In the genomic region with DNA sequence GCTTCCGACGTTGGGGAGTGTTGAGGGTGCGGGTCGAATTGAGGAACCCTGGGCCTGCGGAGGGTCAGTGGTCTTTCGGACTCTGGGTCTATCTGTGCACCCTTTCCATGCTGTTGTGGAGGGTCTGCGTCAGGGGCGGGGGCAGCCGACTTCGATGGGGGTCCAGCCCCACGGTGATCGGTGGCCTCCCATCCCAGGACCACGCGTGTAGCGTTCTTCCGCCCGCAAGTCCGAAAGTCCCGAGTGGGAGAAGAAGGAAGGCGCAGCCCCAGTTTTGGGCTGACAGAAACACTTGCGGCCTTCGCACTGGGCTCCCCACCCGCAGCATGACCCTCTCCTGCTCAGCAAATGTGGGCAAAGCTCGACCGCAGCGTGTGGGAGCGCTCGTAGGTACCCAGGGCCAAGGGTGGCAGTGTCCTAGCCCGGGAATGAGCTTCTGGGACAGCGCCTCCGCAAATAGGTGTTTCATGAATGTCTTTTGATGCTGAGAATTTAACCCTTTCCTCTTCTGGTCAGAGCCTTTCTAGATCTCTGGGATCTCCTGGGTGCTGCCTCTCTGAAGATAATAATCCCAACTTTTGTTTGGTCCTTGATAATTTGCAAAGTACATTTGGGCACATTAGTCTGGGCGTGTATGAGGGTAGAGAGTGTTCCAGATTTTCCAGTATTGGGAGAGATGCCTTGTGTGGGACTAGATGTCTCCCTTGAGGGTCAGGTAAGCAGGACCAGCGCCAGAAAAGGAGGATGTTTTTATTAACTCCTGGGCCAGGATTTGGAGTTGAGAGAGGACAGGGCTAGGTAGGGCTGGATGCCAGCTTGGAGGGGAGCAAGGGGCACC, we compare ENCODE assay signal across 10 cellular contexts. TPM values are rescaled to one million over a fixed set of nuclear protein-coding genes. Genes with fewer than 3 reads are reported as not detected.
DNase-seq lines count a peak whose midpoint lies in the region; ATAC-seq, FAIRE-seq and TF ChIP-seq lines count a peak whose summit lies in the region.
"Had no signal": no experiment of that assay in that cellular context is flagged by ENCODE, and none has a peak within 500 bp of the region (broad histone marks: within the 10 kb centered on the region; RNA-seq: fewer than 3 reads in every experiment).

No MANE protein-coding gene starts in this region.

- H3K9ac ChIP-seq in BLaER1 treated with 17β-estradiol and CSF1 and Interleukin-3, amounts not matched to agents 10 nM and 100 nM, result peak overlapping the region in 5 of 11 experiments; percentile 30 to 68 (median 50); a peak in 9 of 22 replicates
- H3K9ac ChIP-seq in HUES48 (ENCODE audit: low read depth, low read length) (no peak overlapping the region), K562 (ENCODE audit: insufficient read depth in 1 of 2, low read depth in 2 of 2, low read length in 2 of 2) (peak overlapping the region in 1 of 2 experiments; percentile 86; a peak in 2 of 4 replicates)

- H3K9me1 ChIP-seq in K562 (ENCODE audit: control insufficient read depth, insufficient read depth, low read length), result no peaks in the 10 kb centered on the region

- H3K36me3 ChIP-seq in BLaER1 treated with 17β-estradiol and CSF1 and Interleukin-3, amounts not matched to agents 10 nM and 100 nM, result no peaks in the 10 kb centered on the region
- H3K36me3 ChIP-seq in HUES48 (ENCODE audit: control insufficient read depth, insufficient read depth, low read length) (no peaks in the 10 kb centered on the region), K562 (ENCODE audit: control insufficient read depth, insufficient read depth, low read length) (no peaks in the 10 kb centered on the region), muscle layer of duodenum (ENCODE audit: control insufficient read depth in 1 of 2, insufficient read depth in 2 of 2, low read length in 2 of 2) (no peaks in the 10 kb centered on the region), OCI-LY7 (ENCODE audit: insufficient read depth, low read length) (no peaks in the 10 kb centered on the region), tibial nerve (no peaks in the 10 kb centered on the region)
- H3K36me3 ChIP-seq: thoracic aorta had no signal

- peaks cover 62 to 93% (median 85%) of the 10 kb centered on the region in 10 experiments for H3K4me1 ChIP-seq in BLaER1 treated with 17β-estradiol and CSF1 and Interleukin-3, amounts not matched to agents 10 nM and 100 nM
- peaks cover 27% of the 10 kb centered on the region for H3K4me1 ChIP-seq in HUES48 (ENCODE audit: control insufficient read depth, insufficient read depth, low read length)
- H3K4me1 ChIP-seq in K562 (replicated peaks in 1 of 2; ENCODE audit: control insufficient read depth in 2 of 2, insufficient read depth in 2 of 2, low read length in 2 of 2), result peaks cover 12 to 64% of the 10 kb centered on the region in 2 experiments
- peaks cover 4 to 53% of the 10 kb centered on the region in 2 donors for H3K4me1 ChIP-seq in muscle layer of duodenum (ENCODE audit: control insufficient read depth in 1 of 2, insufficient read depth in 2 of 2, low read length in 2 of 2)
- H3K4me1 ChIP-seq in OCI-LY7 (ENCODE audit: insufficient read depth, low read length, poor library complexity, severe bottlenecking), result peaks cover 22% of the 10 kb centered on the region
- H3K4me1 ChIP-seq in tibial nerve, result peaks cover 0 to 62% (median 48%) of the 10 kb centered on the region in 4 donors

- POLR2A ChIA-PET in K562 (lab: Yijun Ruan, JAX) (interaction anchor here (1.1 kb wide), 1 partner anchor 32 kb away, joined by 3 read pairs; no protein-coding TSS in a partner anchor), OCI-LY7 (lab: Charles Lee) (no interaction called here)

- peaks cover 0 to 59% (median 29%) of the 10 kb centered on the region in 11 experiments; a peak in 15 of 22 replicates for H4K20me1 ChIP-seq in BLaER1 treated with 17β-estradiol and CSF1 and Interleukin-3, amounts not matched to agents 10 nM and 100 nM
- H4K20me1 ChIP-seq in K562 (replicated peaks; ENCODE audit: control insufficient read depth, insufficient read depth, low read length) (0 out of 2 replicates have a peak, but pooled peaks cover 4% of the 10 kb centered on the region), OCI-LY7 (ENCODE audit: insufficient read depth, low read length) (no peaks in the 10 kb centered on the region)

- no peaks in the 10 kb centered on the region for H3K9me3 ChIP-seq in BLaER1 treated with 17β-estradiol and CSF1 and Interleukin-3, amounts not matched to agents 10 nM and 100 nM (replicated peaks in 1 of 11)
- no peaks in the 10 kb centered on the region for H3K9me3 ChIP-seq in HUES48 (ENCODE audit: control insufficient read depth, insufficient read depth, low read length)
- no peaks in the 10 kb centered on the region for H3K9me3 ChIP-seq in K562 (replicated peaks; ENCODE audit: control insufficient read depth, insufficient read depth, low read depth, low read length)
- H3K9me3 ChIP-seq in muscle layer of duodenum (ENCODE audit: control insufficient read depth in 1 of 2, low read length in 2 of 2), result no peaks in the 10 kb centered on the region
- H3K9me3 ChIP-seq in OCI-LY7 (ENCODE audit: low read length), result no peaks in the 10 kb centered on the region
- H3K9me3 ChIP-seq in tibial nerve, result no peaks in the 10 kb centered on the region
- H3K9me3 ChIP-seq: thoracic aorta had no signal

- peak overlapping the region in 1 of 11 experiments; percentile 12; a peak in 1 of 22 replicates for H3K27ac ChIP-seq in BLaER1 treated with 17β-estradiol and CSF1 and Interleukin-3, amounts not matched to agents 10 nM and 100 nM
- H3K27ac ChIP-seq in HUES48 (ENCODE audit: low read depth, low read length) (no peak overlapping the region), K562 (ENCODE audit: extremely low read depth, low read depth, low read length) (no peak overlapping the region), muscle layer of duodenum (ENCODE audit: low read length) (no peak overlapping the region), OCI-LY7 (ENCODE audit: low read depth, low read length, poor library complexity, severe bottlenecking) (no peak overlapping the region), tibial nerve (no peak overlapping the region)
- H3K27ac ChIP-seq: thoracic aorta had no signal

- BruUV-seq in K562 (replicated peaks; lab: Mats Ljungman, UMichigan) (no TSS peak), OCI-LY7 (replicated peaks; lab: Mats Ljungman, UMichigan) (no TSS peak)

- peak; percentile 40 for FAIRE-seq in K562 (lab: Jason Lieb, UNC)

- peak overlapping the region; percentile 33 to 74 (median 61); a peak in 17 of 20 replicates for H3K4me3 ChIP-seq in BLaER1 treated with 17β-estradiol and CSF1 and Interleukin-3, amounts not matched to agents 10 nM and 100 nM
- H3K4me3 ChIP-seq in HUES48 (ENCODE audit: low read depth, low read length) (peak overlapping the region; percentile 61), K562 (no peak overlapping the region), muscle layer of duodenum (ENCODE audit: low read depth in 1 of 2, low read length in 2 of 2) (peak overlapping the region; percentile 11 to 54), OCI-LY7 (ENCODE audit: low read depth, low read length, poor library complexity, severe bottlenecking) (no peak overlapping the region), tibial nerve (peak overlapping the region in 1 of 4 donors; percentile 20)

- TF ChIP-seq POLR2A in K562 (conservative IDR thresholded peaks at IDR 0.05) (no peak), tibial nerve (IDR thresholded peaks at IDR 0.05) (no peak)

- no peak for DNase-seq in K562 (ENCODE audit: extremely low read depth in 1 of 4, low spot score in 3 of 4)
- DNase-seq in OCI-LY7 (ENCODE audit: low spot score), result no peak
- DNase-seq in KBM-7, result no peak
- no peak for DNase-seq in tibial nerve (ENCODE audit: low spot score in 2 of 2)
- DNase-seq: activated CD8-positive, alpha-beta memory T cell treated with anti-CD3 and anti-CD28 coated beads, Interleukin-2, amount 50 U/mL, for 4 hours had no signal

- CTCF ChIA-PET in K562 (lab: Yijun Ruan, JAX; ENCODE audit: low intra/inter-chr PET ratio), result no interaction called here
- CTCF ChIA-PET in OCI-LY7 (lab: Charles Lee; ENCODE audit: unreplicated experiment), result interaction anchor here (0.5 kb wide), 1 partner anchor 50 kb away, joined by 5 read pairs; no protein-coding TSS in a partner anchor

- H2AFZ ChIP-seq in K562 (ENCODE audit: low read depth, low read length), result peak overlapping the region; percentile 81; the same call in 1 of the 2 replicates
- H2AFZ ChIP-seq in OCI-LY7 (ENCODE audit: low read length), result no peak overlapping the region

- peak overlapping the region; percentile 90 to 100 (median 99) for H3K4me2 ChIP-seq in BLaER1 treated with 17β-estradiol and CSF1 and Interleukin-3, amounts not matched to agents 10 nM and 100 nM
- H3K4me2 ChIP-seq in K562 (ENCODE audit: insufficient read depth, low read length), result 0 out of 2 replicates have a peak overlapping the region, but pooled peaks have one; percentile 8
- no peak overlapping the region for H3K4me2 ChIP-seq in OCI-LY7 (ENCODE audit: low read length)

- no peaks in the 10 kb centered on the region for H3K79me2 ChIP-seq in K562 (ENCODE audit: control insufficient read depth, insufficient read depth, low read length)
- no peaks in the 10 kb centered on the region for H3K79me2 ChIP-seq in OCI-LY7 (ENCODE audit: insufficient read depth, low read depth, low read length)

- intact Hi-C loops in K562 (cut with micrococcal nuclease), result no loop called here
- intact Hi-C loops in OCI-LY7 (cut with micrococcal nuclease; ENCODE audit: unreplicated experiment), result no loop called here

- ATAC-seq in K562, result no peak
- ATAC-seq in HG03378 (IDR thresholded peaks at IDR 0.05; ENCODE audit: unreplicated experiment), result no peak

- H3K27me3 ChIP-seq in BLaER1 treated with 17β-estradiol and CSF1 and Interleukin-3, amounts not matched to agents 10 nM and 100 nM, result peaks cover 82 to 100% (median 91%) of the 10 kb centered on the region in 11 experiments
- H3K27me3 ChIP-seq in HUES48 (ENCODE audit: control insufficient read depth, insufficient read depth, low read length) (peaks cover 98% of the 10 kb centered on the region), K562 (ENCODE audit: control insufficient read depth in 2 of 2, insufficient read depth in 2 of 2, low read length in 2 of 2) (peaks cover 0 to 19% of the 10 kb centered on the region in 2 experiments; a peak in 2 of 5 replicates), muscle layer of duodenum (ENCODE audit: low read depth, low read length) (peaks cover 51% of the 10 kb centered on the region), tibial nerve (peaks cover 0 to 69% of the 10 kb centered on the region in 2 donors)

- TF ChIP-seq EP300 in K562 (IDR thresholded peaks at IDR 0.05; ENCODE audit: low read length) (no peak), tibial nerve (IDR thresholded peaks at IDR 0.05) (no peak)

- no peaks in the 10 kb centered on the region for H3K9me2 ChIP-seq in OCI-LY7 (ENCODE audit: insufficient read depth, low read length)

- no peak for TF ChIP-seq RAD21 in K562 (CRISPR knock-in tag; conservative IDR thresholded peaks at IDR 0.05 in 1 of 2, IDR thresholded peaks at IDR 0.05 in 1 of 2)

- WGBS in K562 (ENCODE audit: insufficient coverage, low coverage, missing lambda C conversion rate), result 66% methylated on average over 31 of the region's 33 CpGs
- WGBS in tibial nerve, 2 donors, result 33 to 38% methylated on average over 22 to 33 of the region's 33 CpGs

- in situ Hi-C loops in K562 (cut with MboI) (no loop called here), KBM-7 (cut with MboI; ENCODE audit: low pct_unique_long_range_greater_than_20kb, low sequenced_read_pairs) (no loop called here)

- no peak for TF ChIP-seq CTCF in K562 (IDR thresholded peaks at IDR 0.05 in 2 of 3, conservative IDR thresholded peaks at IDR 0.05 in 1 of 3; ENCODE audit: insufficient read depth in 2 of 3, low read depth in 1 of 3, low read length in 3 of 3)
- TF ChIP-seq CTCF in OCI-LY7 (conservative IDR thresholded peaks at IDR 0.05; ENCODE audit: low read length), result no peak
- no peak for TF ChIP-seq CTCF in tibial nerve (IDR thresholded peaks at IDR 0.05)

RNA-seq across cellular contexts. Expression of a gene that starts 2.3 kb away (rescaled TPM):
- 3.0 and 5.4 TPM in 2 replicates for total RNA-seq in K562 (2011; cell fraction: chromatin; rRNA removed; ENCODE audit: low replicate concordance)
- 5.5 and 6.0 TPM in 2 replicates for total RNA-seq in K562 (2011; cell fraction: nucleolus; rRNA removed)
- 2.8 and 3.7 TPM in 2 replicates for total RNA-seq in K562 (2011; cell fraction: nucleoplasm; rRNA removed)
- 0.59 and 0.78 TPM in 2 replicates for total RNA-seq in K562 (2014; rRNA removed)
- total RNA-seq in K562 (2014; rRNA removed; fragmentation: Illumina TruSeq; extraction: Trizol), result 0.26 and 0.40 TPM in 2 replicates
- total RNA-seq in K562 (2015; rRNA removed; fragmentation: Illumina TruSeq; extraction: Trizol), result 0.43 and 0.60 TPM in 2 replicates
- total RNA-seq in K562 (2021), result 1.1 and 1.3 TPM in 2 replicates
- polyA plus RNA-seq in K562 (2011; rRNA removed), result 0.40 and 0.77 TPM in 2 replicates
- polyA plus RNA-seq in K562 (2011; cell fraction: cytosol; rRNA removed), result 0.46 and 0.75 TPM in 2 replicates
- polyA plus RNA-seq in K562 (2011; cell fraction: nucleus; rRNA removed), result 2.3 and 2.4 TPM in 2 replicates
- polyA plus RNA-seq in K562 (2012), result 0.30 and 0.60 TPM in 2 replicates
- polyA plus RNA-seq in K562 (2014; fragmentation: Illumina TruSeq; extraction: Trizol), result 0.42 and 0.62 TPM in 2 replicates
- polyA plus RNA-seq in K562 (2014; fragmentation: Nextera tagmentation; extraction: Ambion mirVana), result under 1 TPM in 1 of 2 experiments, not detected in 1; 0.04 TPM
- polyA plus RNA-seq in K562 (2014; rRNA removed), result 0.30 and 0.89 TPM in 2 replicates
- 0.53 and 0.54 TPM in 2 replicates for polyA minus RNA-seq in K562 (2011; rRNA and poly(A)+ RNA removed)
- polyA minus RNA-seq in K562 (2011; cell fraction: cytosol; rRNA and poly(A)+ RNA removed), result 0.57 and 0.64 TPM in 2 replicates
- polyA minus RNA-seq in K562 (2011; cell fraction: nucleus; rRNA and poly(A)+ RNA removed), result 2.0 and 3.0 TPM in 2 replicates
- 0.19 TPM in 1 of 2 replicates, not detected in the other for total RNA-seq in OCI-LY7 (2014; rRNA removed; shearing (Covaris generic))
- total RNA-seq in OCI-LY7 (2022), result 0.15 TPM in 1 of 2 replicates, not detected in the other
- 10 to 100 TPM in 1 of 4 donors, 1 to 10 TPM in 3; 4.2 to 11.2 (median 7.1) TPM for total RNA-seq in tibial nerve

RNA-seq across cellular contexts. Expression of a gene that starts 26.4 kb away (rescaled TPM):
- total RNA-seq in K562 (2011; cell fraction: chromatin; rRNA removed; ENCODE audit: low replicate concordance), result 6.0 and 19.1 TPM in 2 replicates
- 22.9 and 29.7 TPM in 2 replicates for total RNA-seq in K562 (2011; cell fraction: nucleolus; rRNA removed)
- total RNA-seq in K562 (2011; cell fraction: nucleoplasm; rRNA removed), result 12.4 and 15.8 TPM in 2 replicates
- total RNA-seq in K562 (2014; rRNA removed) (33.2 and 36.8 TPM in 2 replicates), K562 (2014; rRNA removed; fragmentation: Illumina TruSeq; extraction: Trizol) (6.3 and 7.5 TPM in 2 replicates), K562 (2015; rRNA removed; fragmentation: Illumina TruSeq; extraction: Trizol) (0.19 and 0.47 TPM in 2 replicates), K562 (2021) (29.6 and 33.3 TPM in 2 replicates), OCI-LY7 (2022) (35.3 and 55.6 TPM in 2 replicates), tibial nerve (1 to 10 TPM in 1 of 4 donors, not detected in 3; 2.7 TPM)
- polyA plus RNA-seq in K562 (2011; rRNA removed) (7.1 and 16.0 TPM in 2 replicates), K562 (2014; fragmentation: Illumina TruSeq; extraction: Trizol) (15.1 and 32.3 TPM in 2 replicates), K562 (2014; fragmentation: Nextera tagmentation; extraction: Ambion mirVana) (1 to 10 TPM; 2.5 to 4.4 TPM), K562 (2014; rRNA removed) (33.6 and 39.0 TPM in 2 replicates)
- polyA plus RNA-seq in K562 (2011; cell fraction: cytosol; rRNA removed), result 20.6 and 22.9 TPM in 2 replicates
- 10.7 and 11.2 TPM in 2 replicates for polyA plus RNA-seq in K562 (2011; cell fraction: nucleus; rRNA removed)
- 2.9 and 41.9 TPM in 2 replicates for polyA plus RNA-seq in K562 (2012)
- 3.5 and 5.5 TPM in 2 replicates for polyA minus RNA-seq in K562 (2011; rRNA and poly(A)+ RNA removed)
- polyA minus RNA-seq in K562 (2011; cell fraction: cytosol; rRNA and poly(A)+ RNA removed), result 4.1 and 13.5 TPM in 2 replicates
- 5.0 and 7.7 TPM in 2 replicates for polyA minus RNA-seq in K562 (2011; cell fraction: nucleus; rRNA and poly(A)+ RNA removed)
- total RNA-seq in OCI-LY7 (2014; rRNA removed; shearing (Covaris generic)), result 40.4 and 41.4 TPM in 2 replicates

RNA-seq across cellular contexts. Expression of a gene that starts 32.6 kb away (rescaled TPM):
- total RNA-seq in K562 (2011; cell fraction: chromatin; rRNA removed; ENCODE audit: low replicate concordance), result 9.0 and 33.9 TPM in 2 replicates
- 25.9 and 30.9 TPM in 2 replicates for total RNA-seq in K562 (2011; cell fraction: nucleolus; rRNA removed)
- total RNA-seq in K562 (2011; cell fraction: nucleoplasm; rRNA removed), result 9.9 and 14.4 TPM in 2 replicates
- total RNA-seq in K562 (2014; rRNA removed), result 17.3 and 20.0 TPM in 2 replicates
- 4.3 and 5.3 TPM in 2 replicates for total RNA-seq in K562 (2014; rRNA removed; fragmentation: Illumina TruSeq; extraction: Trizol)
- 14.6 and 14.7 TPM in 2 replicates for total RNA-seq in K562 (2015; rRNA removed; fragmentation: Illumina TruSeq; extraction: Trizol)
- 19.9 and 20.8 TPM in 2 replicates for total RNA-seq in K562 (2021)
- polyA plus RNA-seq in K562 (2011; rRNA removed), result 5.9 and 9.0 TPM in 2 replicates
- 8.9 and 18.1 TPM in 2 replicates for polyA plus RNA-seq in K562 (2011; cell fraction: cytosol; rRNA removed)
- 9.1 and 13.6 TPM in 2 replicates for polyA plus RNA-seq in K562 (2011; cell fraction: nucleus; rRNA removed)
- polyA plus RNA-seq in K562 (2012), result 14.0 and 19.3 TPM in 2 replicates
- 9.5 and 11.8 TPM in 2 replicates for polyA plus RNA-seq in K562 (2014; fragmentation: Illumina TruSeq; extraction: Trizol)
- polyA plus RNA-seq in K562 (2014; fragmentation: Nextera tagmentation; extraction: Ambion mirVana), result under 1 TPM; 0.73 to 0.88 TPM
- polyA plus RNA-seq in K562 (2014; rRNA removed), result 8.5 and 9.9 TPM in 2 replicates
- polyA minus RNA-seq in K562 (2011; rRNA and poly(A)+ RNA removed), result 15.1 and 21.7 TPM in 2 replicates
- polyA minus RNA-seq in K562 (2011; cell fraction: cytosol; rRNA and poly(A)+ RNA removed), result 17.4 and 23.2 TPM in 2 replicates
- 7.5 and 10.6 TPM in 2 replicates for polyA minus RNA-seq in K562 (2011; cell fraction: nucleus; rRNA and poly(A)+ RNA removed)
- total RNA-seq in OCI-LY7 (2014; rRNA removed; shearing (Covaris generic)), result 24.5 and 26.2 TPM in 2 replicates
- 26.4 and 30.7 TPM in 2 replicates for total RNA-seq in OCI-LY7 (2022)
- total RNA-seq in tibial nerve, result 10 to 100 TPM; 22.2 to 29.2 (median 25.2) TPM

RNA-seq across cellular contexts. Expression of a gene that starts 52.8 kb away (rescaled TPM):
- 1.1 and 1.9 TPM in 2 replicates for total RNA-seq in K562 (2011; cell fraction: chromatin; rRNA removed; ENCODE audit: low replicate concordance)
- total RNA-seq in K562 (2011; cell fraction: nucleolus; rRNA removed), result 1.8 TPM in 2 replicates
- 1.0 and 1.1 TPM in 2 replicates for total RNA-seq in K562 (2011; cell fraction: nucleoplasm; rRNA removed)
- 2.0 and 2.2 TPM in 2 replicates for total RNA-seq in K562 (2014; rRNA removed)
- 0.73 and 1.1 TPM in 2 replicates for total RNA-seq in K562 (2014; rRNA removed; fragmentation: Illumina TruSeq; extraction: Trizol)
- total RNA-seq in K562 (2015; rRNA removed; fragmentation: Illumina TruSeq; extraction: Trizol), result 0.45 and 0.72 TPM in 2 replicates
- total RNA-seq in K562 (2021), result 1.9 and 2.0 TPM in 2 replicates
- 1.1 and 1.2 TPM in 2 replicates for polyA plus RNA-seq in K562 (2011; rRNA removed)
- polyA plus RNA-seq in K562 (2011; cell fraction: cytosol; rRNA removed), result 1.3 and 2.4 TPM in 2 replicates
- 1.0 and 1.1 TPM in 2 replicates for polyA plus RNA-seq in K562 (2011; cell fraction: nucleus; rRNA removed)
- 0.51 and 1.3 TPM in 2 replicates for polyA plus RNA-seq in K562 (2012)
- polyA plus RNA-seq in K562 (2014; fragmentation: Illumina TruSeq; extraction: Trizol), result 1.1 TPM in 2 replicates
- under 1 TPM; 0.08 to 0.18 TPM for polyA plus RNA-seq in K562 (2014; fragmentation: Nextera tagmentation; extraction: Ambion mirVana)
- polyA plus RNA-seq in K562 (2014; rRNA removed), result 1.4 and 2.6 TPM in 2 replicates
- 0.77 and 1.3 TPM in 2 replicates for polyA minus RNA-seq in K562 (2011; rRNA and poly(A)+ RNA removed)
- polyA minus RNA-seq in K562 (2011; cell fraction: cytosol; rRNA and poly(A)+ RNA removed), result 1.4 TPM in 1 of 2 replicates, not detected in the other
- 1.1 and 1.3 TPM in 2 replicates for polyA minus RNA-seq in K562 (2011; cell fraction: nucleus; rRNA and poly(A)+ RNA removed)
- total RNA-seq in OCI-LY7 (2014; rRNA removed; shearing (Covaris generic)), result 0.80 and 1.5 TPM in 2 replicates
- 0.63 and 0.85 TPM in 2 replicates for total RNA-seq in OCI-LY7 (2022)
- under 1 TPM in 2 of 4 donors, not detected in 2; 0.39 to 0.60 TPM for total RNA-seq in tibial nerve
- total RNA-seq: thoracic aorta had no signal

Comparison
In these comparisons a context has a peak if more than half of its experiments do, and no peak if none do; other contexts are left out.
1. H3K4me3 ChIP-seq: peak in BLaER1 treated with 17β-estradiol and CSF1 and Interleukin-3, amounts not matched to agents 10 nM and 100 nM (10 of 10), HUES48 (single experiment) and muscle layer of duodenum (2 of 2); none in K562 (single experiment) and OCI-LY7 (single experiment).